In the genomic region with DNA sequence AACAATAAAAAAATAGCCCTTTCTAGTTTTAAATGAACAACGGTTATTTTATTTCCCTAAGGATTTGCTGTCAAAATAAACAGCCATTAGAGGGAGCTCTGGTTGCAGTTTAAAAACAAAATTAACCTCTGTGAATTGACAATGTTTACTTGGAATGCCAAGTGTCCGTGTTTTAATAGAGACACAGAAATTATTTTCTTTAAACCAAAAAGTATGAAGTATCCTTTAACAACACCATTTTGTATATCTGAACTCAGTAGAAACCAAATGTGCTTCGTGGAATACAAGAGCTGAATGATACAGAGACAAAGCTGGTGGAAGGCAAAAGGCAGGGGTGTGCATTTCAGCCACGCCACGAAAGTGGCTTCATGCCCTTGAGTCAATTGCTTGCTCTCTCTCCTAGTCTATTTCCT, we compare ENCODE assay signal across 8 cellular contexts.
DNase-seq lines count a peak whose midpoint lies in the region; ATAC-seq and TF ChIP-seq lines count a peak whose summit lies in the region.

No MANE protein-coding gene starts in this region.

- H3K14ac ChIP-seq in IMR-90 (replicated peaks; ENCODE audit: low read depth, low read length) = no peak overlapping the region

- CTCF ChIA-PET in IMR-90 (lab: Yijun Ruan, JAX) = interaction anchor here (0.9 to 4.2 kb wide), 3 partner anchors 10 to 637 kb away, joined by 3 to 17 read pairs (median 6); no protein-coding TSS in a partner anchor

- TF ChIP-seq POLR2A in IMR-90 (IDR thresholded peaks at IDR 0.05; ENCODE audit: low read depth, low read length) = no peak

- no peak overlapping the region for H2AK9ac ChIP-seq in IMR-90 (replicated peaks; ENCODE audit: low read depth, low read length, poor library complexity)

- no peak overlapping the region for H4K91ac ChIP-seq in IMR-90 (ENCODE audit: insufficient read depth, low read depth, low read length)

- no peak overlapping the region for H3K23ac ChIP-seq in IMR-90 (ENCODE audit: low read depth, low read length)

- TF ChIP-seq RAD21 in IMR-90 (IDR thresholded peaks at IDR 0.05; ENCODE audit: low read length) = peak; percentile 60

- no peak overlapping the region for H2BK15ac ChIP-seq in IMR-90 (ENCODE audit: low read depth, low read length)

- no peak overlapping the region for H3K56ac ChIP-seq in IMR-90 (ENCODE audit: extremely low read depth, insufficient read depth, low read length)

- in situ Hi-C loops in IMR-90 (cut with MboI; ENCODE audit: low sequenced_read_pairs) = no loop called here

- H2BK20ac ChIP-seq in IMR-90 (ENCODE audit: low read depth, low read length) = no peak overlapping the region

- H3K4me2 ChIP-seq in IMR-90 (ENCODE audit: low read depth, low read length) = no peak overlapping the region; the same call in 1 of the 2 replicates

- H3K9me3 ChIP-seq in IMR-90 (ENCODE audit: control insufficient read depth, insufficient read depth, low read length) (no peaks in the 10 kb centered on the region), left lung (no peaks in the 10 kb centered on the region)

- ATAC-seq in IMR-90 (ENCODE audit: low read depth) (peak; percentile 53; the same call in 1 of the 2 replicates), left lung (peak; percentile 62), HG03159 (IDR thresholded peaks at IDR 0.05; ENCODE audit: unreplicated experiment) (no peak), GM19463 (IDR thresholded peaks at IDR 0.05; ENCODE audit: unreplicated experiment) (no peak), GM18909 (IDR thresholded peaks at IDR 0.05; ENCODE audit: poor library complexity, unreplicated experiment) (no peak), HG03097 (IDR thresholded peaks at IDR 0.05; ENCODE audit: low FRiP score, unreplicated experiment) (no peak)

- no peak overlapping the region for H2BK120ac ChIP-seq in IMR-90 (ENCODE audit: low read depth, low read length)

- no peaks in the 10 kb centered on the region for H3K27me3 ChIP-seq in IMR-90 (ENCODE audit: control insufficient read depth, insufficient read depth, low read length)
- no peaks in the 10 kb centered on the region for H3K27me3 ChIP-seq in left lung

- H3K4me3 ChIP-seq in IMR-90 (ENCODE audit: insufficient read depth, low read depth, low read length) = no peak overlapping the region
- H3K4me3 ChIP-seq in WI38 (ENCODE audit: low read depth, low read length) = no peak overlapping the region
- H3K4me3 ChIP-seq in left lung = no peak overlapping the region

- no TSS peak for BruUV-seq in IMR-90 (replicated peaks; lab: Mats Ljungman, UMichigan)

- H3K18ac ChIP-seq in IMR-90 (ENCODE audit: low read depth, low read length) = no peak overlapping the region

- H4K20me1 ChIP-seq in IMR-90 (ENCODE audit: insufficient read depth, low read length) = no peaks in the 10 kb centered on the region

- H4K5ac ChIP-seq in IMR-90 (ENCODE audit: low read depth, low read length) = no peak overlapping the region

- H3K9ac ChIP-seq in IMR-90 (ENCODE audit: low read depth, low read length) = no peak overlapping the region

- POLR2A ChIA-PET in IMR-90 (lab: Charles Lee; ENCODE audit: unreplicated experiment) = no interaction called here

- DNase-seq in IMR-90 (peak; percentile 8), left lung (no peak)

- H3K79me1 ChIP-seq in IMR-90 (ENCODE audit: low read depth in 1 of 2, low read length in 2 of 2) = no peaks in the 10 kb centered on the region

- H3K9me1 ChIP-seq in IMR-90 (ENCODE audit: insufficient read depth, low read length) = no peaks in the 10 kb centered on the region

- no peak overlapping the region for H2AK5ac ChIP-seq in IMR-90 (ENCODE audit: low read depth, low read length)

- no peaks in the 10 kb centered on the region for H3K4me1 ChIP-seq in IMR-90 (ENCODE audit: control insufficient read depth, insufficient read depth, low read length)
- no peaks in the 10 kb centered on the region for H3K4me1 ChIP-seq in left lung

- H2AFZ ChIP-seq in IMR-90 (replicated peaks; ENCODE audit: low read length, poor library complexity) = no peak overlapping the region

- no CpG with 5 or more reads among the region's 5 CpGs for WGBS in IMR-90 (ENCODE audit: extremely low coverage in 2 of 2, insufficient read length in 1 of 2), 2 experiments

- intact Hi-C loops in IMR-90 (cut with micrococcal nuclease) (loop anchor here (1.0 to 5.0 kb wide), 3 partner anchors 450 to 775 kb away; no protein-coding TSS in a partner anchor), left lung (cut with DNase I) (no loop called here)

- no peak overlapping the region for H3K27ac ChIP-seq in C4-2B
- H3K27ac ChIP-seq in IMR-90 (ENCODE audit: insufficient read depth, low read length) = no peak overlapping the region
- H3K27ac ChIP-seq in left lung = no peak overlapping the region

- H3K36me3 ChIP-seq in IMR-90 (ENCODE audit: control insufficient read depth, insufficient read depth, low read length) = no peaks in the 10 kb centered on the region
- H3K36me3 ChIP-seq in left lung = no peaks in the 10 kb centered on the region

- dilution Hi-C loops in IMR-90 (cut with HindIII; ENCODE audit: low sequenced_read_pairs, unreplicated experiment) = no loop called here

- H4K8ac ChIP-seq in IMR-90 (ENCODE audit: low read depth in 2 of 2, low read length in 2 of 2) = no peak overlapping the region

- no peak overlapping the region for H3K4ac ChIP-seq in IMR-90 (ENCODE audit: low read depth, low read length)

- H2BK5ac ChIP-seq in IMR-90 (ENCODE audit: low read depth, low read length, poor library complexity, severe bottlenecking) = no peak overlapping the region

- TF ChIP-seq CTCF in C4-2B (conservative IDR thresholded peaks at IDR 0.05) = peak; percentile 83
- TF ChIP-seq CTCF in IMR-90 (conservative IDR thresholded peaks at IDR 0.05; ENCODE audit: low read depth, low read length) = peak; percentile 67
- TF ChIP-seq CTCF in WI38 (IDR thresholded peaks at IDR 0.05; ENCODE audit: low read depth, low read length) = peak; percentile 39; the same call in 1 of the 2 replicates
- peak in 1 of 2 donors; percentile 35 for TF ChIP-seq CTCF in left lung (IDR thresholded peaks at IDR 0.05)

TF ChIP-seq in IMR-90, 13 proteins besides CTCF, POLR2A, EP300 and RAD21:
- TF ChIP-seq SMC3 (IDR thresholded peaks at IDR 0.05; ENCODE audit: low read depth, low read length) (peak; percentile 52), RCOR1 (IDR thresholded peaks at IDR 0.05; ENCODE audit: insufficient replicate concordance, low read length) (no peak), FOS (IDR thresholded peaks at IDR 0.05; ENCODE audit: low read depth, low read length) (no peak)

Comparison
In these comparisons a context has a peak if more than half of its experiments do, and no peak if none do; other contexts are left out.
1. ATAC-seq: peak in IMR-90 (single experiment) and left lung (single experiment); none in HG03159 (single experiment), GM19463 (single experiment), GM18909 (single experiment) and HG03097 (single experiment).